13 cellular contexts compared by ENCODE assay signal in genomic region chr1:61085191-61086086, GRCh38. TPM values are rescaled to one million over a fixed set of nuclear protein-coding genes. Genes with fewer than 3 reads are reported as not detected.
DNase-seq lines count a peak whose midpoint lies in the region; ATAC-seq, FAIRE-seq and TF ChIP-seq lines count a peak whose summit lies in the region.
"Had no signal": no experiment of that assay in that cellular context is flagged by ENCODE, and none has a peak within 500 bp of the region (broad histone marks: within the 10 kb centered on the region; RNA-seq: fewer than 3 reads in every experiment).

No MANE protein-coding gene starts in this region.

- H3K36me3 ChIP-seq in body of pancreas (replicated peaks in 1 of 2; ENCODE audit: insufficient read depth in 1 of 2, low read depth in 2 of 2) (no peaks in the 10 kb centered on the region), small intestine (ENCODE audit: control insufficient read depth in 2 of 2, insufficient read depth in 2 of 2, low read length in 2 of 2) (no peaks in the 10 kb centered on the region), H7 (replicated peaks; ENCODE audit: control insufficient read depth, insufficient read depth, low read length) (no peaks in the 10 kb centered on the region)

- H3K4me1 ChIP-seq in body of pancreas (peaks cover 59% of the 10 kb centered on the region), small intestine (ENCODE audit: control insufficient read depth in 2 of 2, insufficient read depth in 1 of 2, low read depth in 1 of 2, low read length in 1 of 2) (peaks cover 0 to 4% of the 10 kb centered on the region in 2 donors)

- peak overlapping the region in 3 of 4 donors; percentile 85 to 91 (median 91) for H3K27ac ChIP-seq in body of pancreas
- H3K27ac ChIP-seq in small intestine (ENCODE audit: low read depth in 1 of 2, low read length in 1 of 2), result no peak overlapping the region

- no peak for TF ChIP-seq CTCF in body of pancreas (IDR thresholded peaks at IDR 0.05)

- TF ChIP-seq POLR2A in body of pancreas (IDR thresholded peaks at IDR 0.05), result no peak

- DNase-seq in body of pancreas (no peak), small intestine (no peak), H7 (no peak), NCI-H526 treated with DMSO at 0.1 percent for 48 hours (lab: John Stamatoyannopoulos, UW) (no peak)
- DNase-seq: activated B cell treated with CpG ODN at 0.5 μM for 24 hours; cerebellar nuclear complex; natural killer cell; stimulated activated naive CD4-positive, alpha-beta T cell treated with Interleukin-2 at 50 U/mL for 16 hours had no signal

- ATAC-seq in body of pancreas (no peak), HG02642 (IDR thresholded peaks at IDR 0.05; ENCODE audit: poor library complexity, unreplicated experiment) (no peak), HG02885 (IDR thresholded peaks at IDR 0.05; ENCODE audit: poor library complexity, unreplicated experiment) (no peak)
- ATAC-seq: natural killer cell had no signal

- WGBS in body of pancreas, 2 donors, result 13 to 20% methylated on average over 4 of the region's 4 CpGs
- 22 to 34% (median 28%) methylated on average over 4 of the region's 4 CpGs for WGBS in small intestine, 3 donors

- H3K27me3 ChIP-seq in body of pancreas (no peaks in the 10 kb centered on the region), small intestine (ENCODE audit: control insufficient read depth in 2 of 2, insufficient read depth in 2 of 2, low read length in 2 of 2) (no peaks in the 10 kb centered on the region), H7 (ENCODE audit: control insufficient read depth, insufficient read depth, low read length) (peaks cover 43% of the 10 kb centered on the region)

- FAIRE-seq in G401.6 (lab: Jason Lieb, UNC) (peak; percentile 56), islet of Langerhans (lab: Jason Lieb, UNC) (peak; percentile 60), small intestine (lab: Jason Lieb, UNC) (peak; percentile 19)
- FAIRE-seq: H54 had no signal

- intact Hi-C loops in body of pancreas (cut with DNase I), result no loop called here

- no peaks in the 10 kb centered on the region for H3K9me3 ChIP-seq in body of pancreas
- H3K9me3 ChIP-seq in small intestine (ENCODE audit: control insufficient read depth, low read depth), result no peaks in the 10 kb centered on the region

- H3K4me3 ChIP-seq in body of pancreas (no peak overlapping the region), small intestine (ENCODE audit: low read depth in 1 of 2, low read length in 2 of 2) (no peak overlapping the region), H7 (ENCODE audit: insufficient read depth, low read depth, low read length) (no peak overlapping the region)

RNA-seq across cellular contexts. Expression of gene NFIA, which starts 3.1 kb away (rescaled TPM):
- 10 to 100 TPM; 21.5 to 32.3 TPM for total RNA-seq in body of pancreas
- polyA plus RNA-seq in small intestine, result 1 to 10 TPM; 1.6 to 9.7 (median 2.5) TPM
- 8.4 and 11.3 TPM in 2 replicates for total RNA-seq in H7 (2014; rRNA removed; shearing (Covaris generic))

Comparison
In these comparisons a context has a peak if more than half of its experiments do, and no peak if none do; other contexts are left out.
1. H3K27ac ChIP-seq: peak in body of pancreas (3 of 4); none in small intestine (0 of 2).